In genomic region chr5:113181853-113182490, GRCh38 we compare ENCODE assay signal across 12 cellular contexts.
"Had no signal": no experiment of that assay in that cellular context is flagged by ENCODE, and none has a peak within 500 bp of the region (broad histone marks: within the 10 kb centered on the region; RNA-seq: fewer than 3 reads in every experiment).

No MANE protein-coding gene starts in this region.

- H3K4me1 Mint-ChIP-seq: activated naive CD4-positive, alpha-beta T cell treated with anti-CD3 and anti-CD28 coated beads, Interleukin-2, amount 50 U/mL, for 24 hours; memory B cell had no signal

- H3K9me3 Mint-ChIP-seq: activated naive CD4-positive, alpha-beta T cell treated with anti-CD3 and anti-CD28 coated beads, Interleukin-2, amount 50 U/mL, for 24 hours; memory B cell; natural killer cell treated with Interleukin-12 subunit alpha and Interleukin-12 subunit beta and Interleukin-15 and Interleukin-18, amount 100 ng/mL, for 72 hours; stimulated activated naive CD8-positive, alpha-beta T cell treated with anti-CD3 and anti-CD28 coated beads, Interleukin-15, Interleukin-2, amounts not matched to agents 100 ng/mL and 50 ng/mL, for 24 hours; T-helper 2 cell treated with Interferon-gamma antibody and Interleukin-4, amounts not matched to agents 5 μg/mL and 100 μg/mL, for 36 hours had no signal

- H3K4me3 ChIP-seq: left ventricle myocardium inferior, psoas muscle, thoracic aorta had no signal

- ATAC-seq: psoas muscle had no signal

- H3K9me3 ChIP-seq: left ventricle myocardium inferior, psoas muscle, thoracic aorta had no signal

- DNase-seq: anterior cingulate cortex; kidney; left ventricle myocardium inferior; occipital lobe; psoas muscle; stimulated activated CD4-positive, alpha-beta T cell treated with anti-CD3 and anti-CD28 coated beads, Interleukin-2, amount 100 ng/mL, for 48 hours had no signal

- H3K4me3 Mint-ChIP-seq: activated naive CD4-positive, alpha-beta T cell treated with anti-CD3 and anti-CD28 coated beads, Interleukin-2, amount 50 U/mL, for 24 hours; memory B cell; natural killer cell treated with Interleukin-12 subunit alpha and Interleukin-12 subunit beta and Interleukin-15 and Interleukin-18, amount 100 ng/mL, for 72 hours; stimulated activated naive CD8-positive, alpha-beta T cell treated with anti-CD3 and anti-CD28 coated beads, Interleukin-15, Interleukin-2, amounts not matched to agents 100 ng/mL and 50 ng/mL, for 24 hours; T-helper 2 cell treated with Interferon-gamma antibody and Interleukin-4, amounts not matched to agents 5 μg/mL and 100 μg/mL, for 36 hours had no signal

- H3K27ac ChIP-seq: left ventricle myocardium inferior, psoas muscle, thoracic aorta had no signal

- H3K36me3 Mint-ChIP-seq: activated naive CD4-positive, alpha-beta T cell treated with anti-CD3 and anti-CD28 coated beads, Interleukin-2, amount 50 U/mL, for 24 hours; memory B cell; natural killer cell treated with Interleukin-12 subunit alpha and Interleukin-12 subunit beta and Interleukin-15 and Interleukin-18, amount 100 ng/mL, for 72 hours had no signal

- H3K36me3 ChIP-seq: left ventricle myocardium inferior, thoracic aorta had no signal

- H3K27ac Mint-ChIP-seq: activated naive CD4-positive, alpha-beta T cell treated with anti-CD3 and anti-CD28 coated beads, Interleukin-2, amount 50 U/mL, for 24 hours; memory B cell; natural killer cell treated with Interleukin-12 subunit alpha and Interleukin-12 subunit beta and Interleukin-15 and Interleukin-18, amount 100 ng/mL, for 72 hours; stimulated activated naive CD8-positive, alpha-beta T cell treated with anti-CD3 and anti-CD28 coated beads, Interleukin-15, Interleukin-2, amounts not matched to agents 100 ng/mL and 50 ng/mL, for 24 hours; T-helper 2 cell treated with Interferon-gamma antibody and Interleukin-4, amounts not matched to agents 5 μg/mL and 100 μg/mL, for 36 hours had no signal

- H3K27me3 Mint-ChIP-seq: activated naive CD4-positive, alpha-beta T cell treated with anti-CD3 and anti-CD28 coated beads, Interleukin-2, amount 50 U/mL, for 24 hours; stimulated activated naive CD8-positive, alpha-beta T cell treated with anti-CD3 and anti-CD28 coated beads, Interleukin-15, Interleukin-2, amounts not matched to agents 100 ng/mL and 50 ng/mL, for 24 hours had no signal
